7 cellular contexts compared by ENCODE assay signal in the genomic region with DNA sequence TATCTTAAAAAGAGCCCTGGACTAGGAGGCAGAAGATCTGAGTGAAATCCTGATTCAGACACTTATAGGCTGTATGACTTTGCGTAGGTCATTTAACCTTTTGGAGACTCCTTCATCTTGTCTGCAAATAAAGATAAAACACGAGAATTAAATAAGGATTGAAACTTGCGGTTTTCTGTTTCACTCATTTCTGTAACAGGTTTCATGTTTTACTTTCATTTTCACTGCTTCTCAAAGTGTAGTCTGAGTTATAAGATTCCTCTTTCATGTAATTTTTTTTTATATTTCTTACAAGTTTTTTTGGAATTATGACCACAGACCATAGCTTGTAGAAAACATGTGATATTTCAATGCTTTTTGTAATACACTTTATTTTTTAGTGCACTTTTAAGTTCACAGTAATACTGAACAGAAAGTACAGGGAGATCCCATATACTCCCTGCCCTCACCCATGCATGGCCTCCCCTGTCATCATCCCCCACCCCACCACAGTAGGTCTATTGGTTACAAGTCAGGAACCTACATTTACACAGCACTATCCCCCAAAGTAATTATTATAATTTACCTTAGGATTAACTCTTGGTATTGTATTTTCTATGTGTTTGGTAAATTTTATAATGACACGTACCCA.
DNase-seq lines count a peak whose midpoint lies in the region; ATAC-seq, FAIRE-seq and TF ChIP-seq lines count a peak whose summit lies in the region.

No MANE protein-coding gene starts in this region.

- H3K27me3 Mint-ChIP-seq in nephron progenitor cell (ENCODE audit: low read depth, poor library complexity): no peaks in the 10 kb centered on the region

- H3K4me1 ChIP-seq in adipocyte (ENCODE audit: control insufficient read depth, insufficient read depth, low read length): peaks cover 32% of the 10 kb centered on the region

- ATAC-seq in GM18505 (IDR thresholded peaks at IDR 0.05; ENCODE audit: unreplicated experiment) (peak; percentile 86), GM21619 (IDR thresholded peaks at IDR 0.05; ENCODE audit: unreplicated experiment) (peak; percentile 90)

- no peaks in the 10 kb centered on the region for H3K27me3 ChIP-seq in adipocyte (replicated peaks; ENCODE audit: control insufficient read depth, insufficient read depth, low read length)

- H3K36me3 ChIP-seq in adipocyte (ENCODE audit: control insufficient read depth, insufficient read depth, low read length, severe bottlenecking): no peaks in the 10 kb centered on the region

- H3K27ac Mint-ChIP-seq in nephron progenitor cell: peak overlapping the region; percentile 44

- H3K4me1 Mint-ChIP-seq in nephron progenitor cell: peaks cover 28% of the 10 kb centered on the region

- DNase-seq in LHCN-M2 (ENCODE audit: low read depth): peak; percentile 39
- DNase-seq in adipocyte (ENCODE audit: low read depth): peak; percentile 43
- DNase-seq in nephron progenitor cell: no peak
- DNase-seq in D721Med (ENCODE audit: insufficient read length, low spot score): no peak
- DNase-seq in NCI-H226: no peak

- H3K4me3 Mint-ChIP-seq in nephron progenitor cell: no peak overlapping the region

- H3K9ac ChIP-seq in adipocyte (ENCODE audit: low read length): peak overlapping the region; percentile 74

- no peaks in the 10 kb centered on the region for H3K9me3 ChIP-seq in adipocyte (ENCODE audit: control insufficient read depth, low read length)

- no peaks in the 10 kb centered on the region for H3K36me3 Mint-ChIP-seq in nephron progenitor cell (ENCODE audit: low read depth)

- peak overlapping the region; percentile 78 for H3K4me3 ChIP-seq in adipocyte (ENCODE audit: low read length)

- H3K9me3 Mint-ChIP-seq in nephron progenitor cell: no peaks in the 10 kb centered on the region

- no peak for FAIRE-seq in D721Med (lab: Jason Lieb, UNC)

- no peak for TF ChIP-seq CTCF in nephron progenitor cell (IDR thresholded peaks at IDR 0.05)
- no peak for TF ChIP-seq CTCF in D721Med (IDR thresholded peaks at IDR 0.05; ENCODE audit: insufficient read depth, missing control alignments)

- no peak for TF ChIP-seq POLR2A in GM18505 (IDR thresholded peaks at IDR 0.05; ENCODE audit: borderline replicate concordance, extremely low read depth, insufficient read depth, insufficient read length)

Comparison
In these comparisons a context has a peak if more than half of its experiments do, and no peak if none do; other contexts are left out.
1. DNase-seq: peak in LHCN-M2 (single experiment) and adipocyte (single experiment); none in nephron progenitor cell (single experiment), D721Med (single experiment) and NCI-H226 (single experiment).